24 cellular contexts compared by ENCODE assay signal in the genomic region with DNA sequence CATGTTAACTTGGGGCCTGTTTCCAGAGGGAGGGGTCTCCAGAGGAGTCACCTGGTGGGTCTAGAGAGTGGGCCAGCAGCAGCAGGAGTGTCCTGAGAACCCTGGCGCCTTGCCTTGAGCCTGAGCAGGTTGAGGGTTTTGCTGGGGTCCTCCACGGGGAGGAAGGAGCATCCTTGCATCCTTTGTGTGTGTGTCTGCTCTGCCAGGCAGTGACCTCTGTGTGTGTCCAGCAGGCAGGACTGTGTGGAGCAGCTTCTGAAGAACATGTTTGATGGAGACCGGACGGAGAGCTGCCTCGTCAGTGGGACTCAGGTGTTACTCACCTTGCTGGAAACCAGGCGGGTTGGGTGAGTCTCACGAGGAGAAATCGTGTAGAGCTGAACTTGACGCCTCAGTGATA.
"Had no signal": no experiment of that assay in that cellular context is flagged by ENCODE, and none has a peak within 500 bp of the region (broad histone marks: within the 10 kb centered on the region; RNA-seq: fewer than 3 reads in every experiment).

No MANE protein-coding gene starts in this region.

- H3K4me3 ChIP-seq: ascending aorta, body of pancreas, cardiac muscle cell had no signal

- H3K27me3 ChIP-seq: ascending aorta, body of pancreas, cardiac muscle cell had no signal

- ATAC-seq: body of pancreas, Panc1, WTC11 had no signal

- DNase-seq: activated CD4-positive, alpha-beta memory T cell treated with anti-CD3 and anti-CD28 coated beads for 36 hours; activated CD4-positive, alpha-beta T cell treated with anti-CD3 and anti-CD28 coated beads for 48 hours; activated CD4-positive, CD25-positive, alpha-beta regulatory T cell treated with anti-CD3 and anti-CD28 coated beads, Interleukin-2, amount 50 U/mL, for 72 hours; activated CD8-positive, alpha-beta memory T cell treated with anti-CD3 and anti-CD28 coated beads for 24 hours; activated effector memory CD4-positive, alpha-beta T cell treated with Interleukin-2 at 50 U/mL for 16 hours; activated naive CD4-positive, alpha-beta T cell; body of pancreas; IMR-90; Kasumi-1; KBM-7; NCI-H1105 treated with DMSO at 0.1 percent for 48 hours; NCI-H1436 treated with DMSO at 0.1 percent for 48 hours; NCI-H187; NCI-H2081; NCI-H510A treated with DMSO at 0.1 percent for 48 hours; NCI-H69; NK-92 treated with Interleukin-12 subunit alpha and Interleukin-12 subunit beta, amount 100 ng/mL, for 24 hours; OCI-M1; SHP77 treated with DMSO at 0.1 percent for 48 hours; T-helper 9 cell had no signal

- H3K4me1 ChIP-seq: ascending aorta, body of pancreas had no signal

- H3K9me3 ChIP-seq: ascending aorta, body of pancreas had no signal

- H3K27ac ChIP-seq: ascending aorta, body of pancreas, cardiac muscle cell had no signal
